ENCODE assay signal across 23 cellular contexts in genomic region chr2:1483551-1483950, GRCh38.
"Had no signal": no experiment of that assay in that cellular context is flagged by ENCODE, and none has a peak within 500 bp of the region (broad histone marks: within the 10 kb centered on the region; RNA-seq: fewer than 3 reads in every experiment).

No MANE protein-coding gene starts in this region.

- H3K27ac ChIP-seq: adrenal gland, KMS-11 had no signal

- ATAC-seq: activated CD4-positive, CD25-positive, alpha-beta regulatory T cell treated with anti-CD3 and anti-CD28 coated beads, Interleukin-2, amount 50 U/mL, for 24 hours; activated T-helper 17 cell treated with anti-CD3 and anti-CD28 coated beads, Interleukin-2, amount 50 U/mL, for 72 hours; Panc1 had no signal

- H3K9me3 ChIP-seq: adrenal gland had no signal

- H3K27me3 ChIP-seq: adrenal gland had no signal

- H3K36me3 ChIP-seq: adrenal gland had no signal

- DNase-seq: activated CD4-positive, alpha-beta T cell treated with anti-CD3 and anti-CD28 coated beads for 4 hours; activated CD4-positive, alpha-beta T cell treated with anti-CD3 and anti-CD28 coated beads, Interleukin-2, amount 50 U/mL, for 48 hours; activated gamma-delta T cell treated with Interleukin-2 at 50 U/mL for 16 hours; activated naive CD4-positive, alpha-beta T cell treated with anti-CD3 and anti-CD28 coated beads, Interleukin-2, amount 10 ng/mL, durations not matched to agents 7 days and 5 days; activated naive CD8-positive, alpha-beta T cell treated with anti-CD3 and anti-CD28 coated beads for 36 hours; activated T-cell treated with anti-CD3 and anti-CD28 coated beads for 4 hours; activated T-cell treated with anti-CD3 and anti-CD28 coated beads, Interleukin-2, amount 50 U/mL, for 48 hours; anterior cingulate cortex; caudate nucleus; NCI-H1092; NCI-H1417; NCI-H1930; NCI-H2171 treated with DMSO at 0.1 percent for 48 hours; NCI-H226; NCI-H526; NCI-H774; RPMI8226; SHP77 had no signal

- H3K4me3 ChIP-seq: adrenal gland had no signal

- H3K4me1 ChIP-seq: adrenal gland had no signal
